ENCODE assay signal across 1 cellular context in the genomic region with DNA sequence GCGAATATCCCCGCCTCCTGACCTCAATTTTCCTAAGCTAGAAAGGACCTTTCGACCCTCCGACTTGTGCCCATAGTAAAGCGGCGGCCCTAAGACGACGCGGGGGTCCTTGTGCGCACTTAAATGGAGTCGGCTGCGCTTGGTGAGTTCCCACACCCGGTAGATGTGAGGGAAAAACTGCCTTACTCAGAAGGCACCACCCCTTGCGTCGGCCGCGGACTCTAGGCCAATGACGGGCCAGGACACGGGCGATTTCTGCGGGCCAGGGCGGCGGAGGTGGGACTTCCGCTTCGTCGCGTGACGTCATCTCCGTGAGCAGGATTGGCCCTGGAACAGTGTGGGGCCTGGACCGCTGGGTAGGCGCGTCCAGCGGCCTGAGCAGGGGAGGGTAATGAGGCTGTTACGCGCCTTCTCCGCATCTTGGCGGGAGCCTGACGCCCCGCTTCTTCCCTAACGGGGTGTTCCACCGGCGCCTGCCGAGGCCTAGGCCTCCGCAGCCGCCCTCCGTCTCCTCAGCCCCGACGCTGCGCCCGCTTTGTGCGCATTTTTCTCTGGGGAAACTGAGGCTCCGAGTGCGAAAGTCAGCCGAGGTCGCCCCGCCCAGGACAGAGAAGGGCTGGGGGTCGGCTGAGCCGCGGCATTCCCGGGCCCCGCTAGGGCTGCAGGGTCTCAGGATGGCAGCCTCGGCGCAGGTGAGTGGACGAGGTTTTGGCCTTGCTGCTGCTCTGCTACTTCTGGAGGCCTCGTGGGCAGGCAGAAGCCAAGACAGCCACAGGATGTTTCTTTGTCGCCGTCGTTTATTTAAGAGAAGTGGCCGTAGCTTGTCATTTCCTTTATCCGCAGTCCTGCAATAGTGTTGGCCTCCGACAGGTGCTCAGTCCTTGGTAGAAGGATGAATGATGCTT.
A peak's percentile ranks its signal among the peaks of the same experiment; 100 is the strongest.
TF ChIP-seq lines count a peak whose summit lies in the region.

ZNF543 (plus strand) TSS at position 293 of the 905 bp plus-strand sequence; CDS start at position 675, 382 bp downstream.

TF ChIP-seq in HEK293, 187 proteins besides CTCF, POLR2A, EP300 and RAD21 (continued from another document and continues in another):
- TF ChIP-seq, protein P1, sequence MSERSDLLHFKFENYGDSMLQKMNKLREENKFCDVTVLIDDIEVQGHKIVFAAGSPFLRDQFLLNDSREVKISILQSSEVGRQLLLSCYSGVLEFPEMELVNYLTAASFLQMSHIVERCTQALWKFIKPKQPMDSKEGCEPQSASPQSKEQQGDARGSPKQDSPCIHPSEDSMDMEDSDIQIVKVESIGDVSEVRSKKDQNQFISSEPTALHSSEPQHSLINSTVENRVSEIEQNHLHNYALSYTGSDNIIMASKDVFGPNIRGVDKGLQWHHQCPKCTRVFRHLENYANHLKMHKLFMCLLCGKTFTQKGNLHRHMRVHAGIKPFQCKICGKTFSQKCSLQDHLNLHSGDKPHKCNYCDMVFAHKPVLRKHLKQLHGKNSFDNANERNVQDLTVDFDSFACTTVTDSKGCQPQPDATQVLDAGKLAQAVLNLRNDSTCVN (tag by site-specific recombination; optimal IDR thresholded peaks at IDR 0.05): peak; percentile 62
- no peak; the same call in 1 of the 2 replicates for TF ChIP-seq ZNF394 (tag by site-specific recombination; IDR thresholded peaks at IDR 0.05; ENCODE audit: borderline replicate concordance)
- TF ChIP-seq ZBTB48 (tag by site-specific recombination; IDR thresholded peaks at IDR 0.05): no peak
- peak; percentile 95 for TF ChIP-seq SP2 (tag by site-specific recombination; IDR thresholded peaks at IDR 0.05)
- no peak for TF ChIP-seq ZNF133 (tag by site-specific recombination; IDR thresholded peaks at IDR 0.05)
- no peak for TF ChIP-seq ZNF530 (tag by site-specific recombination; IDR thresholded peaks at IDR 0.05; ENCODE audit: low read depth)
- no peak for TF ChIP-seq ZBTB44 (tag by site-specific recombination; IDR thresholded peaks at IDR 0.05)
- TF ChIP-seq ZNF792 (tag by site-specific recombination; IDR thresholded peaks at IDR 0.05): no peak
- TF ChIP-seq ZNF140 (tag by site-specific recombination; IDR thresholded peaks at IDR 0.05): no peak
- TF ChIP-seq KLF7 (tag by site-specific recombination; IDR thresholded peaks at IDR 0.05; ENCODE audit: borderline replicate concordance): peak; percentile 23; the same call in 1 of the 2 replicates
- TF ChIP-seq ZNF202 (tag by site-specific recombination; IDR thresholded peaks at IDR 0.05; ENCODE audit: borderline replicate concordance): no peak
- peak; percentile 82 for TF ChIP-seq ZNF341 (tag by site-specific recombination; IDR thresholded peaks at IDR 0.05; ENCODE audit: low read depth)
- TF ChIP-seq, protein P2, sequence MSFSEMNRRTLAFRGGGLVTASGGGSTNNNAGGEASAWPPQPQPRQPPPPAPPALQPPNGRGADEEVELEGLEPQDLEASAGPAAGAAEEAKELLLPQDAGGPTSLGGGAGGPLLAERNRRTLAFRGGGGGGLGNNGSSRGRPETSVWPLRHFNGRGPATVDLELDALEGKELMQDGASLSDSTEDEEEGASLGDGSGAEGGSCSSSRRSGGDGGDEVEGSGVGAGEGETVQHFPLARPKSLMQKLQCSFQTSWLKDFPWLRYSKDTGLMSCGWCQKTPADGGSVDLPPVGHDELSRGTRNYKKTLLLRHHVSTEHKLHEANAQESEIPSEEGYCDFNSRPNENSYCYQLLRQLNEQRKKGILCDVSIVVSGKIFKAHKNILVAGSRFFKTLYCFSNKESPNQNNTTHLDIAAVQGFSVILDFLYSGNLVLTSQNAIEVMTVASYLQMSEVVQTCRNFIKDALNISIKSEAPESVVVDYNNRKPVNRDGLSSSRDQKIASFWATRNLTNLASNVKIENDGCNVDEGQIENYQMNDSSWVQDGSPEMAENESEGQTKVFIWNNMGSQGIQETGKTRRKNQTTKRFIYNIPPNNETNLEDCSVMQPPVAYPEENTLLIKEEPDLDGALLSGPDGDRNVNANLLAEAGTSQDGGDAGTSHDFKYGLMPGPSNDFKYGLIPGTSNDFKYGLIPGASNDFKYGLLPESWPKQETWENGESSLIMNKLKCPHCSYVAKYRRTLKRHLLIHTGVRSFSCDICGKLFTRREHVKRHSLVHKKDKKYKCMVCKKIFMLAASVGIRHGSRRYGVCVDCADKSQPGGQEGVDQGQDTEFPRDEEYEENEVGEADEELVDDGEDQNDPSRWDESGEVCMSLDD (tag by site-specific recombination; IDR thresholded peaks at IDR 0.05): no peak
- no peak for TF ChIP-seq HOXA7 (CRISPR knock-in tag; IDR thresholded peaks at IDR 0.05; ENCODE audit: borderline replicate concordance)
- no peak for TF ChIP-seq ZSCAN23 (tag by site-specific recombination; IDR thresholded peaks at IDR 0.05)
- TF ChIP-seq ZNF768 (tag by site-specific recombination; IDR thresholded peaks at IDR 0.05): no peak
- TF ChIP-seq ZNF747 (tag by site-specific recombination; IDR thresholded peaks at IDR 0.05): no peak
- TF ChIP-seq ZNF785 (tag by site-specific recombination; IDR thresholded peaks at IDR 0.05): no peak
- TF ChIP-seq, protein P3, sequence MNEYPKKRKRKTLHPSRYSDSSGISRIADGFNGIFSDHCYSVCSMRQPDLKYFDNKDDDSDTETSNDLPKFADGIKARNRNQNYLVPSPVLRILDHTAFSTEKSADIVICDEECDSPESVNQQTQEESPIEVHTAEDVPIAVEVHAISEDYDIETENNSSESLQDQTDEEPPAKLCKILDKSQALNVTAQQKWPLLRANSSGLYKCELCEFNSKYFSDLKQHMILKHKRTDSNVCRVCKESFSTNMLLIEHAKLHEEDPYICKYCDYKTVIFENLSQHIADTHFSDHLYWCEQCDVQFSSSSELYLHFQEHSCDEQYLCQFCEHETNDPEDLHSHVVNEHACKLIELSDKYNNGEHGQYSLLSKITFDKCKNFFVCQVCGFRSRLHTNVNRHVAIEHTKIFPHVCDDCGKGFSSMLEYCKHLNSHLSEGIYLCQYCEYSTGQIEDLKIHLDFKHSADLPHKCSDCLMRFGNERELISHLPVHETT (tag by site-specific recombination; IDR thresholded peaks at IDR 0.05): no peak
- no peak for TF ChIP-seq ZNF157 (tag by site-specific recombination; IDR thresholded peaks at IDR 0.05)
- no peak; the same call in 1 of the 2 replicates for TF ChIP-seq KLF16 (tag by site-specific recombination; IDR thresholded peaks at IDR 0.05)
- TF ChIP-seq, protein P4, sequence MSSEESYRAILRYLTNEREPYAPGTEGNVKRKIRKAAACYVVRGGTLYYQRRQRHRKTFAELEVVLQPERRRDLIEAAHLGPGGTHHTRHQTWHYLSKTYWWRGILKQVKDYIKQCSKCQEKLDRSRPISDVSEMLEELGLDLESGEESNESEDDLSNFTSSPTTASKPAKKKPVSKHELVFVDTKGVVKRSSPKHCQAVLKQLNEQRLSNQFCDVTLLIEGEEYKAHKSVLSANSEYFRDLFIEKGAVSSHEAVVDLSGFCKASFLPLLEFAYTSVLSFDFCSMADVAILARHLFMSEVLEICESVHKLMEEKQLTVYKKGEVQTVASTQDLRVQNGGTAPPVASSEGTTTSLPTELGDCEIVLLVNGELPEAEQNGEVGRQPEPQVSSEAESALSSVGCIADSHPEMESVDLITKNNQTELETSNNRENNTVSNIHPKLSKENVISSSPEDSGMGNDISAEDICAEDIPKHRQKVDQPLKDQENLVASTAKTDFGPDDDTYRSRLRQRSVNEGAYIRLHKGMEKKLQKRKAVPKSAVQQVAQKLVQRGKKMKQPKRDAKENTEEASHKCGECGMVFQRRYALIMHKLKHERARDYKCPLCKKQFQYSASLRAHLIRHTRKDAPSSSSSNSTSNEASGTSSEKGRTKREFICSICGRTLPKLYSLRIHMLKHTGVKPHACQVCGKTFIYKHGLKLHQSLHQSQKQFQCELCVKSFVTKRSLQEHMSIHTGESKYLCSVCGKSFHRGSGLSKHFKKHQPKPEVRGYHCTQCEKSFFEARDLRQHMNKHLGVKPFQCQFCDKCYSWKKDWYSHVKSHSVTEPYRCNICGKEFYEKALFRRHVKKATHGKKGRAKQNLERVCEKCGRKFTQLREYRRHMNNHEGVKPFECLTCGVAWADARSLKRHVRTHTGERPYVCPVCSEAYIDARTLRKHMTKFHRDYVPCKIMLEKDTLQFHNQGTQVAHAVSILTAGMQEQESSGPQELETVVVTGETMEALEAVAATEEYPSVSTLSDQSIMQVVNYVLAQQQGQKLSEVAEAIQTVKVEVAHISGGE (tag by site-specific recombination; conservative IDR thresholded peaks at IDR 0.05; ENCODE audit: low read depth): peak; percentile 95
- TF ChIP-seq ZNF10 (tag by site-specific recombination; IDR thresholded peaks at IDR 0.05): peak; percentile 89
- no peak for TF ChIP-seq ZNF404 (tag by site-specific recombination; IDR thresholded peaks at IDR 0.05)
- TF ChIP-seq PBX3 (CRISPR knock-in tag; IDR thresholded peaks at IDR 0.05): peak; percentile 88
- peak; percentile 61; the same call in 1 of the 2 replicates for TF ChIP-seq GLIS2 (tag by site-specific recombination; IDR thresholded peaks at IDR 0.05)
- TF ChIP-seq ZSCAN5A (tag by site-specific recombination; IDR thresholded peaks at IDR 0.05): no peak
- TF ChIP-seq ZNF26 (tag by site-specific recombination; IDR thresholded peaks at IDR 0.05): no peak
- TF ChIP-seq ZNF211 (tag by site-specific recombination; IDR thresholded peaks at IDR 0.05; ENCODE audit: low read depth): no peak
- no peak for TF ChIP-seq ZNF791 (tag by site-specific recombination; IDR thresholded peaks at IDR 0.05)
- no peak for TF ChIP-seq ZNF776 (tag by site-specific recombination; IDR thresholded peaks at IDR 0.05; ENCODE audit: borderline replicate concordance)
- peak; percentile 99 for TF ChIP-seq ATF2 (tag by site-specific recombination; IDR thresholded peaks at IDR 0.05; ENCODE audit: low read depth)
- TF ChIP-seq WT1 (tag by site-specific recombination; IDR thresholded peaks at IDR 0.05): no peak
- TF ChIP-seq ZNF555 (tag by site-specific recombination; conservative IDR thresholded peaks at IDR 0.05): no peak
- peak; percentile 83 for TF ChIP-seq ZXDB (tag by site-specific recombination; IDR thresholded peaks at IDR 0.05)
- TF ChIP-seq ZBTB21 (tag by site-specific recombination; IDR thresholded peaks at IDR 0.05): peak; percentile 94
- TF ChIP-seq ZNF433 (tag by site-specific recombination; IDR thresholded peaks at IDR 0.05; ENCODE audit: low read depth): no peak
- TF ChIP-seq ZNF449 (tag by site-specific recombination; IDR thresholded peaks at IDR 0.05): no peak
- no peak for TF ChIP-seq YY1 (tag by site-specific recombination; IDR thresholded peaks at IDR 0.05)
